In the genomic region with DNA sequence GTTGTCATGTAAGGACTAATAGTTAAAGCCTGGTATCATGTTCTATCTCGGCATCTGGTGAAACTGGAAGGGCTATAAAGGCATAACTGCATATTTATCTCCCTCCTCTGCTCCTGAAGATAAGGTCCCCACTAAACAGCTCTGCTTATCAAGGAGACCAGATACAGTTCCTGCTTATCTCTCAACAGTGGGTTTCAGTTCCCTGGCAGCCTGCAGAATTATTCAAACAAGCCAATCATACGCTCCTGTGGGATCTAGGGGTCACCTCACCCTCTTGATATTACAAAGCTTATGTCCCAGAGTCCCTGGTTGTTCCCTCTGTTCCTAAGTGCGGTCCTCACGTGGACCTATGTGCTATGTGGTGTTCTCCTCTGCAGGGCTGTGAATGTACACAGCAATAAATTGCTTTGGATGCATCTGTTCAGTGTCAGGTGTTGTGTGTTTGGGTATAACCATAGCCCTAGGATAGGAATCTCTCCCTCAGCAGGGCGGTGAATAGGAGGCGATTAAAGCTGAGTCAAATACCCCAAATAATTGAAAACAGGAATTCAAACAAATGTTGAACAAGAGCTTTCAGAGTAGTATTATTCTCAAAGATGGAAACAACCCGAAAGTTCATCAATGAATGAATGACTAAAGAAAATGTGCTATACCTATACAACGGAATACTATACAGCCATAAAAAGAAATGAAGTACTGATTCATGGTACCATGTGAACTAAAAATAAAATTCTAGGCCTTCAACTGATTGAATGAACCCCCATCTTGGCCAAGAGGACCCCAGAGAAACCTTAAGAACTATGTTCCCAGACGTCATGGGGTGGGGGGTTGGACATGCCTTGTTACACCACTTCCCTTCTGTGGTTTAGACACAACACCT, we compare ENCODE assay signal across 1 cellular context.
TF ChIP-seq lines count a peak whose summit lies in the region.

No MANE protein-coding gene starts in this region.

TF ChIP-seq in K562, 482 proteins besides CTCF, POLR2A, EP300 and RAD21 (continued from another document):
- no peak for TF ChIP-seq MCM2 (IDR thresholded peaks at IDR 0.05; ENCODE audit: low read depth)
- TF ChIP-seq CBX8 (IDR thresholded peaks at IDR 0.05; ENCODE audit: borderline replicate concordance, extremely low read depth, low read depth, low read length, poor library complexity, severe bottlenecking), result no peak
- TF ChIP-seq, protein P1, sequence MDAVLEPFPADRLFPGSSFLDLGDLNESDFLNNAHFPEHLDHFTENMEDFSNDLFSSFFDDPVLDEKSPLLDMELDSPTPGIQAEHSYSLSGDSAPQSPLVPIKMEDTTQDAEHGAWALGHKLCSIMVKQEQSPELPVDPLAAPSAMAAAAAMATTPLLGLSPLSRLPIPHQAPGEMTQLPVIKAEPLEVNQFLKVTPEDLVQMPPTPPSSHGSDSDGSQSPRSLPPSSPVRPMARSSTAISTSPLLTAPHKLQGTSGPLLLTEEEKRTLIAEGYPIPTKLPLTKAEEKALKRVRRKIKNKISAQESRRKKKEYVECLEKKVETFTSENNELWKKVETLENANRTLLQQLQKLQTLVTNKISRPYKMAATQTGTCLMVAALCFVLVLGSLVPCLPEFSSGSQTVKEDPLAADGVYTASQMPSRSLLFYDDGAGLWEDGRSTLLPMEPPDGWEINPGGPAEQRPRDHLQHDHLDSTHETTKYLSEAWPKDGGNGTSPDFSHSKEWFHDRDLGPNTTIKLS (IDR thresholded peaks at IDR 0.05; ENCODE audit: borderline replicate concordance, low read depth), result peak; percentile 42
- no peak for TF ChIP-seq PHTF2 (CRISPR knock-in tag; IDR thresholded peaks at IDR 0.05)
- no peak for TF ChIP-seq PTBP1 (IDR thresholded peaks at IDR 0.05; ENCODE audit: low read depth, low read length)
- TF ChIP-seq, protein P2, sequence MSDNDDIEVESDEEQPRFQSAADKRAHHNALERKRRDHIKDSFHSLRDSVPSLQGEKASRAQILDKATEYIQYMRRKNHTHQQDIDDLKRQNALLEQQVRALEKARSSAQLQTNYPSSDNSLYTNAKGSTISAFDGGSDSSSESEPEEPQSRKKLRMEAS (CRISPR knock-in tag; IDR thresholded peaks at IDR 0.05), result no peak
- peak; percentile 70 for TF ChIP-seq EP400 (IDR thresholded peaks at IDR 0.05)
- TF ChIP-seq, protein P3, sequence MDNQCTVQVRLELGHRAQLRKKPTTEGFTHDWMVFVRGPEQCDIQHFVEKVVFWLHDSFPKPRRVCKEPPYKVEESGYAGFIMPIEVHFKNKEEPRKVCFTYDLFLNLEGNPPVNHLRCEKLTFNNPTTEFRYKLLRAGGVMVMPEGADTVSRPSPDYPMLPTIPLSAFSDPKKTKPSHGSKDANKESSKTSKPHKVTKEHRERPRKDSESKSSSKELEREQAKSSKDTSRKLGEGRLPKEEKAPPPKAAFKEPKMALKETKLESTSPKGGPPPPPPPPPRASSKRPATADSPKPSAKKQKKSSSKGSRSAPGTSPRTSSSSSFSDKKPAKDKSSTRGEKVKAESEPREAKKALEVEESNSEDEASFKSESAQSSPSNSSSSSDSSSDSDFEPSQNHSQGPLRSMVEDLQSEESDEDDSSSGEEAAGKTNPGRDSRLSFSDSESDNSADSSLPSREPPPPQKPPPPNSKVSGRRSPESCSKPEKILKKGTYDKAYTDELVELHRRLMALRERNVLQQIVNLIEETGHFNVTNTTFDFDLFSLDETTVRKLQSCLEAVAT (IDR thresholded peaks at IDR 0.05), result peak; percentile 37 to 61; a peak in 2 of 4 replicates
- TF ChIP-seq TRIM28 (IDR thresholded peaks at IDR 0.05), result peak; percentile 64; the same call in 1 of the 2 replicates
- peak; percentile 96 for TF ChIP-seq SMAD1 (IDR thresholded peaks at IDR 0.05; ENCODE audit: low read depth, low read length, partially characterized antibody)
- TF ChIP-seq TAF1 (IDR thresholded peaks at IDR 0.05; ENCODE audit: control insufficient read depth, extremely low read depth, insufficient read depth, low read length, severe bottlenecking), result no peak
- TF ChIP-seq YY1 (IDR thresholded peaks at IDR 0.05; ENCODE audit: borderline replicate concordance in 1 of 3, control insufficient read depth in 1 of 3, extremely low read depth in 1 of 3, insufficient read depth in 3 of 3, insufficient read length in 1 of 3, insufficient replicate concordance in 2 of 3, low read depth in 1 of 3, low read length in 2 of 3), result no peak
